Comparison of ENCODE assay signal across 8 cellular contexts in genomic region chr11:85647078-85647477, GRCh38. TPM values are rescaled to one million over a fixed set of nuclear protein-coding genes. Genes with fewer than 3 reads are reported as not detected.
A peak's percentile ranks its signal among the peaks of the same experiment; 100 is the strongest.
DNase-seq lines count a peak whose midpoint lies in the region; ATAC-seq and TF ChIP-seq lines count a peak whose summit lies in the region.

No MANE protein-coding gene starts in this region.

- TF ChIP-seq CTCF in C4-2B (conservative IDR thresholded peaks at IDR 0.05) (no peak), astrocyte of the spinal cord (IDR thresholded peaks at IDR 0.05; ENCODE audit: low read depth, low read length) (no peak)

- H3K27ac ChIP-seq in C4-2B (peak overlapping the region; percentile 57; the same call in 1 of the 2 replicates), mesodermal cell (ENCODE audit: low read depth, low read length, severe bottlenecking) (peak overlapping the region; percentile 62)

- DNase-seq in astrocyte of the spinal cord (ENCODE audit: low read depth, low spot score) (no peak), occipital lobe (lab: John Stamatoyannopoulos, UW) (no peak), NCI-H2081 (lab: John Stamatoyannopoulos, UW) (no peak), NCI-H187 treated with DMSO at 0.1 percent for 48 hours (lab: John Stamatoyannopoulos, UW) (no peak)

- ATAC-seq in HG02840 (IDR thresholded peaks at IDR 0.05; ENCODE audit: low FRiP score, unreplicated experiment) (peak; percentile 3), HG03457 (IDR thresholded peaks at IDR 0.05; ENCODE audit: unreplicated experiment) (no peak)

- H3K36me3 ChIP-seq in mesodermal cell (ENCODE audit: control insufficient read depth, insufficient read depth, low read length) = peaks cover 11% of the 10 kb centered on the region

- in situ Hi-C loops in astrocyte of the spinal cord (cut with HindIII; ENCODE audit: low sequenced_read_pairs) = no loop called here

- no peaks in the 10 kb centered on the region for H3K4me1 ChIP-seq in mesodermal cell (ENCODE audit: control insufficient read depth, insufficient read depth, low read length, poor library complexity, severe bottlenecking)

- H3K4me3 ChIP-seq in astrocyte of the spinal cord (ENCODE audit: low read depth, low read length) (peak overlapping the region; percentile 76), mesodermal cell (ENCODE audit: extremely low read depth, insufficient read depth, low read length, poor library complexity, severe bottlenecking) (peak overlapping the region; percentile 63)

- WGBS in mesodermal cell (ENCODE audit: insufficient coverage in 2 of 2), 2 experiments = 93% methylated on average over 2 of the region's 2 CpGs; no CpG with 5 or more reads in 1 of the 2 experiments

- H3K9me3 ChIP-seq in mesodermal cell (ENCODE audit: control insufficient read depth, low read length) = no peaks in the 10 kb centered on the region

RNA-seq across cellular contexts. Expression of gene TMEM126A, which starts 0.7 kb away (rescaled TPM):
- polyA plus RNA-seq in mesodermal cell (2013, experiment 1 of 2) = 28.2 TPM
- polyA plus RNA-seq in mesodermal cell (2013, experiment 2 of 2) = 36.6 TPM
- 22.6 TPM for total RNA-seq in occipital lobe

RNA-seq across cellular contexts. Expression of gene CREBZF, which starts 17.9 kb away (rescaled TPM):
- polyA plus RNA-seq in mesodermal cell (2013, experiment 1 of 2) = 26.9 TPM
- 31.2 TPM for polyA plus RNA-seq in mesodermal cell (2013, experiment 2 of 2)
- 117 TPM for total RNA-seq in occipital lobe

RNA-seq across cellular contexts. Expression of gene TMEM126B, which starts 18.7 kb away (rescaled TPM):
- 57.3 TPM for polyA plus RNA-seq in mesodermal cell (2013, experiment 1 of 2)
- 58.0 TPM for polyA plus RNA-seq in mesodermal cell (2013, experiment 2 of 2)
- 45.1 TPM for total RNA-seq in occipital lobe

RNA-seq across cellular contexts. Expression of gene DLG2, which starts 19.9 kb away (rescaled TPM):
- polyA plus RNA-seq in mesodermal cell (2013, experiment 1 of 2) = 2.0 TPM
- polyA plus RNA-seq in mesodermal cell (2013, experiment 2 of 2) = 5.1 TPM
- total RNA-seq in occipital lobe = 353 TPM

RNA-seq across cellular contexts. Expression of gene CCDC89, which starts 38.9 kb away (rescaled TPM):
- polyA plus RNA-seq in mesodermal cell (2013, experiment 1 of 2) = not detected
- polyA plus RNA-seq in mesodermal cell (2013, experiment 2 of 2) = not detected
- 0.47 TPM for total RNA-seq in occipital lobe
